In genomic region chr10:71920540-71921318, GRCh38 we compare ENCODE assay signal across 12 cellular contexts. TPM values are rescaled to one million over a fixed set of nuclear protein-coding genes. Genes with fewer than 3 reads are reported as not detected.
DNase-seq lines count a peak whose midpoint lies in the region; ATAC-seq and TF ChIP-seq lines count a peak whose summit lies in the region.
"Had no signal": no experiment of that assay in that cellular context is flagged by ENCODE, and none has a peak within 500 bp of the region (broad histone marks: within the 10 kb centered on the region; RNA-seq: fewer than 3 reads in every experiment).

No MANE protein-coding gene starts in this region.

- in situ Hi-C loops in ACHN (cut with HindIII; ENCODE audit: low pct_ligation_motif_present, low pct_unique_long_range_greater_than_20kb, low sequenced_read_pairs), result no loop called here
- in situ Hi-C loops in GM13977 (cut with MboI; ENCODE audit: low pct_unique_long_range_greater_than_20kb, low sequenced_read_pairs, unreplicated experiment), result no loop called here

- H3K27ac ChIP-seq in breast epithelium, result peak overlapping the region; percentile 54 to 72

- no peak for TF ChIP-seq POLR2A in breast epithelium (IDR thresholded peaks at IDR 0.05)

- DNase-seq in ACHN (peak; percentile 9), LoVo (ENCODE audit: low spot score) (peak; percentile 61), breast epithelium (ENCODE audit: low spot score in 2 of 2) (no peak), left kidney (ENCODE audit: low read depth, low spot score) (peak; percentile 4), GM13977 (ENCODE audit: low spot score) (no peak)
- DNase-seq in stimulated activated naive CD8-positive, alpha-beta T cell treated with anti-CD3 and anti-CD28 coated beads, Interleukin-15, Interleukin-2, amounts not matched to agents 100 U/mL and 50 U/mL, for 24 hours, result no peak
- DNase-seq in activated T-cell treated with anti-CD3 and anti-CD28 coated beads, Interleukin-2, amount 50 U/mL, for 1 hour, result no peak
- DNase-seq: NCI-H1048, NCI-H748 treated with DMSO at 0.1 percent for 48 hours had no signal

- H3K9me3 ChIP-seq in breast epithelium, result no peaks in the 10 kb centered on the region
- H3K9me3 ChIP-seq: right atrium auricular region had no signal

- ATAC-seq in HG02623 (IDR thresholded peaks at IDR 0.05; ENCODE audit: unreplicated experiment), result no peak
- ATAC-seq in stimulated activated naive CD8-positive, alpha-beta T cell treated with anti-CD3 and anti-CD28 coated beads, Interleukin-15, Interleukin-2, amounts not matched to agents 100 U/mL and 50 U/mL, for 24 hours, result no peak
- ATAC-seq: activated naive CD4-positive, alpha-beta T cell treated with anti-CD3 and anti-CD28 coated beads, Interleukin-2, amount 50 U/mL, for 72 hours had no signal

- H3K27me3 ChIP-seq in breast epithelium, result no peaks in the 10 kb centered on the region
- H3K27me3 ChIP-seq: right atrium auricular region had no signal

- no peak overlapping the region for H3K4me3 ChIP-seq in breast epithelium
- H3K4me3 ChIP-seq: right atrium auricular region had no signal

- intact Hi-C loops in breast epithelium (cut with DNase I; ENCODE audit: low total_unique reads), result no loop called here

- TF ChIP-seq CTCF in breast epithelium (IDR thresholded peaks at IDR 0.05) (no peak), GM13977 (IDR thresholded peaks at IDR 0.05; ENCODE audit: extremely low read depth, insufficient read depth, missing control alignments) (no peak)

- peaks cover 6% of the 10 kb centered on the region in 2 donors for H3K4me1 ChIP-seq in breast epithelium

- H3K36me3 ChIP-seq in breast epithelium, result no peaks in the 10 kb centered on the region
- H3K36me3 ChIP-seq: right atrium auricular region had no signal

RNA-seq across cellular contexts. Expression of gene CHST3, which starts 43.5 kb away (rescaled TPM):
- total RNA-seq in breast epithelium, result 10 to 100 TPM; 20.2 to 34.5 (median 25.6) TPM

Comparison
In these comparisons a context has a peak if more than half of its experiments do, and no peak if none do; other contexts are left out.
1. DNase-seq: peak in ACHN (single experiment), LoVo (single experiment) and left kidney (single experiment); none in breast epithelium (0 of 2), stimulated activated naive CD8-positive, alpha-beta T cell treated with anti-CD3 and anti-CD28 coated beads, Interleukin-15, Interleukin-2, amounts not matched to agents 100 U/mL and 50 U/mL, for 24 hours (single experiment), activated T-cell treated with anti-CD3 and anti-CD28 coated beads, Interleukin-2, amount 50 U/mL, for 1 hour (single experiment) and GM13977 (single experiment).